ENCODE assay signal across 8 cellular contexts in the genomic region with DNA sequence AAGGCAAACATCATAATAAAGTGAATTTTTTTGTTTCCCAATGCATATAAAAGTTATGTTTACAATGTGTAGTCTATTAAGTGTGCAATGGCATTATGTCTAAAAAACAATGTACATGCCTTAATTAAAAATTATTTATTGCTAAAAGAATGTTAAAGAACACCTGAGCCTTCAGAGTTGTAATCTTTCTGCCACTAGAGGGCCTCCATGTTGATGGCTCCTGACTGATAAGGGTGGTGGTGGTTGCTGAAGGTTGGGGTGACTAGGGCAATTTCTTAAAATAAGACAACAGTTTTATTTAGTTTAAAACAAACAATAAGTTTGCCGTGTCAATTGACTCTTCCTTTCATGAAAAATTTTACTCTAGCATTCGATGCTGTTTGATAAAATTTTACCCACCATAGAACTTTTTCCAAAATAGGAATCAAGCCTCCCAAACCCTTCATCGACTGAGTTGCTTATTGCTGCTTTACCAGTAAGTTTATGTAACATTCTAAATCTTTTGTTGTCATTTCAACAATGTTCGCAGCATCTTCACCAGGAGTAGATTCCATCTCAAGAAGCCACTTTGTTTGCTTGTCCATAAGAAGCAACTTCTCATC. TPM values are rescaled to one million over a fixed set of nuclear protein-coding genes. Genes with fewer than 3 reads are reported as not detected.
DNase-seq lines count a peak whose midpoint lies in the region; ATAC-seq, FAIRE-seq and TF ChIP-seq lines count a peak whose summit lies in the region.

No MANE protein-coding gene starts in this region.

- POLR2A ChIA-PET in BJ (lab: Charles Lee) (no interaction called here), WTC11 (lab: Charles Lee) (no interaction called here)

- H3K4me1 Mint-ChIP-seq in WTC11 (peaks cover 20% of the 10 kb centered on the region), type B pancreatic cell (ENCODE audit: unreplicated experiment) (peaks cover 6% of the 10 kb centered on the region)

- peaks cover 88% of the 10 kb centered on the region for H3K79me2 ChIP-seq in hepatocyte

- no peaks in the 10 kb centered on the region for H3K9me2 ChIP-seq in hepatocyte (replicated peaks; ENCODE audit: insufficient read depth)

- no peak overlapping the region for H3K4me2 ChIP-seq in hepatocyte

- H3K4me3 Mint-ChIP-seq in WTC11 = no peak overlapping the region
- no peak overlapping the region for H3K4me3 Mint-ChIP-seq in type B pancreatic cell

- H3K36me3 Mint-ChIP-seq in WTC11 = peaks cover 8% of the 10 kb centered on the region
- H3K36me3 Mint-ChIP-seq in type B pancreatic cell = peaks cover 17% of the 10 kb centered on the region

- H3K4me3 ChIP-seq in BJ (ENCODE audit: low read depth, low read length) (no peak overlapping the region), hepatocyte (no peak overlapping the region)

- H3K27me3 ChIP-seq in BJ (ENCODE audit: control insufficient read depth, insufficient read depth, low read length) (no peaks in the 10 kb centered on the region), hepatocyte (no peaks in the 10 kb centered on the region)

- H3K9me3 Mint-ChIP-seq in WTC11 (peaks cover 17% of the 10 kb centered on the region), type B pancreatic cell (no peaks in the 10 kb centered on the region)

- peak; percentile 70 for FAIRE-seq in GM19239 (lab: Jason Lieb, UNC)

- H3K4me1 ChIP-seq in hepatocyte (ENCODE audit: insufficient read depth) = peaks cover 6% of the 10 kb centered on the region

- H3K36me3 ChIP-seq in BJ (ENCODE audit: control insufficient read depth, insufficient read depth, low read length) = no peaks in the 10 kb centered on the region
- no peaks in the 10 kb centered on the region for H3K36me3 ChIP-seq in hepatocyte (replicated peaks; ENCODE audit: insufficient read depth, low read depth)

- TF ChIP-seq CTCF in BJ (IDR thresholded peaks at IDR 0.05; ENCODE audit: insufficient read depth, low read depth, low read length) (peak; percentile 58), WTC11 (IDR thresholded peaks at IDR 0.05) (peak; percentile 50; the same call in 1 of the 2 replicates), hepatocyte (IDR thresholded peaks at IDR 0.05; ENCODE audit: poor library complexity) (peak; percentile 36), type B pancreatic cell (conservative IDR thresholded peaks at IDR 0.05) (peak; percentile 71)

- ATAC-seq in WTC11 (0 out of 2 replicates have a peak, but pooled peaks have one; percentile 46), GM19455 (IDR thresholded peaks at IDR 0.05; ENCODE audit: unreplicated experiment) (no peak), GM18505 (IDR thresholded peaks at IDR 0.05; ENCODE audit: unreplicated experiment) (no peak)

- CTCF ChIA-PET in BJ (lab: Yijun Ruan, JAX) (interaction anchor here (0.9 to 1.2 kb wide), 2 partner anchors 9 to 11 kb away, joined by 3 to 4 read pairs; no protein-coding TSS in a partner anchor), WTC11 (lab: Charles Lee) (interaction anchor here (0.8 kb wide), 2 partner anchors 10 to 82 kb away, joined by 3 read pairs; no protein-coding TSS in a partner anchor)

- 82% methylated on average over 4 of the region's 4 CpGs for WGBS in hepatocyte (ENCODE audit: low lambda C conversion rate, missing lambda C conversion rate)

- no peak overlapping the region for H2AFZ ChIP-seq in hepatocyte

- DNase-seq in BJ (ENCODE audit: low read depth) = no peak
- peak; percentile 27 for DNase-seq in GM19239 (ENCODE audit: insufficient read length, low spot score)
- no peak for DNase-seq in WTC11 (ENCODE audit: low spot score)
- DNase-seq in hepatocyte (ENCODE audit: low spot score) = no peak
- DNase-seq in type B pancreatic cell (ENCODE audit: extremely low spot score, unreplicated experiment) = no peak
- DNase-seq in NOMO-1 treated with dmso at 0.1 percent for 144 hours (lab: John Stamatoyannopoulos, UW; ENCODE audit: unreplicated experiment) = no peak

- no peak overlapping the region for H3K27ac Mint-ChIP-seq in WTC11
- H3K27ac Mint-ChIP-seq in type B pancreatic cell = no peak overlapping the region

- peaks cover 36% of the 10 kb centered on the region for H4K20me1 ChIP-seq in hepatocyte (ENCODE audit: insufficient read depth, poor library complexity, severe bottlenecking)

- H3K27ac ChIP-seq in hepatocyte = no peak overlapping the region

- H3K9me3 ChIP-seq in hepatocyte (ENCODE audit: low read depth) = no peaks in the 10 kb centered on the region

- H3K27me3 Mint-ChIP-seq in WTC11 (ENCODE audit: low read depth) = no peaks in the 10 kb centered on the region; the same call in 1 of the 2 replicates
- H3K27me3 Mint-ChIP-seq in type B pancreatic cell = no peaks in the 10 kb centered on the region

- no peak for TF ChIP-seq POLR2A in GM18505 (IDR thresholded peaks at IDR 0.05; ENCODE audit: borderline replicate concordance, extremely low read depth, insufficient read depth, insufficient read length)

TF ChIP-seq in WTC11, 78 proteins besides CTCF, POLR2A, EP300 and RAD21:
- no peak for TF ChIP-seq ATF6 (CRISPR knock-in tag; IDR thresholded peaks at IDR 0.05)
- no peak for TF ChIP-seq NFATC4 (CRISPR knock-in tag; IDR thresholded peaks at IDR 0.05)
- TF ChIP-seq ZNF423 (CRISPR knock-in tag; IDR thresholded peaks at IDR 0.05) = no peak
- TF ChIP-seq RORB (CRISPR knock-in tag; IDR thresholded peaks at IDR 0.05) = no peak
- no peak for TF ChIP-seq ZNF232 (CRISPR knock-in tag; IDR thresholded peaks at IDR 0.05)
- no peak for TF ChIP-seq ETV6 (CRISPR knock-in tag; IDR thresholded peaks at IDR 0.05)
- TF ChIP-seq, protein P1, sequence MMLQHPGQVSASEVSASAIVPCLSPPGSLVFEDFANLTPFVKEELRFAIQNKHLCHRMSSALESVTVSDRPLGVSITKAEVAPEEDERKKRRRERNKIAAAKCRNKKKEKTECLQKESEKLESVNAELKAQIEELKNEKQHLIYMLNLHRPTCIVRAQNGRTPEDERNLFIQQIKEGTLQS (CRISPR knock-in tag; conservative IDR thresholded peaks at IDR 0.05) = no peak
- TF ChIP-seq, protein P2, sequence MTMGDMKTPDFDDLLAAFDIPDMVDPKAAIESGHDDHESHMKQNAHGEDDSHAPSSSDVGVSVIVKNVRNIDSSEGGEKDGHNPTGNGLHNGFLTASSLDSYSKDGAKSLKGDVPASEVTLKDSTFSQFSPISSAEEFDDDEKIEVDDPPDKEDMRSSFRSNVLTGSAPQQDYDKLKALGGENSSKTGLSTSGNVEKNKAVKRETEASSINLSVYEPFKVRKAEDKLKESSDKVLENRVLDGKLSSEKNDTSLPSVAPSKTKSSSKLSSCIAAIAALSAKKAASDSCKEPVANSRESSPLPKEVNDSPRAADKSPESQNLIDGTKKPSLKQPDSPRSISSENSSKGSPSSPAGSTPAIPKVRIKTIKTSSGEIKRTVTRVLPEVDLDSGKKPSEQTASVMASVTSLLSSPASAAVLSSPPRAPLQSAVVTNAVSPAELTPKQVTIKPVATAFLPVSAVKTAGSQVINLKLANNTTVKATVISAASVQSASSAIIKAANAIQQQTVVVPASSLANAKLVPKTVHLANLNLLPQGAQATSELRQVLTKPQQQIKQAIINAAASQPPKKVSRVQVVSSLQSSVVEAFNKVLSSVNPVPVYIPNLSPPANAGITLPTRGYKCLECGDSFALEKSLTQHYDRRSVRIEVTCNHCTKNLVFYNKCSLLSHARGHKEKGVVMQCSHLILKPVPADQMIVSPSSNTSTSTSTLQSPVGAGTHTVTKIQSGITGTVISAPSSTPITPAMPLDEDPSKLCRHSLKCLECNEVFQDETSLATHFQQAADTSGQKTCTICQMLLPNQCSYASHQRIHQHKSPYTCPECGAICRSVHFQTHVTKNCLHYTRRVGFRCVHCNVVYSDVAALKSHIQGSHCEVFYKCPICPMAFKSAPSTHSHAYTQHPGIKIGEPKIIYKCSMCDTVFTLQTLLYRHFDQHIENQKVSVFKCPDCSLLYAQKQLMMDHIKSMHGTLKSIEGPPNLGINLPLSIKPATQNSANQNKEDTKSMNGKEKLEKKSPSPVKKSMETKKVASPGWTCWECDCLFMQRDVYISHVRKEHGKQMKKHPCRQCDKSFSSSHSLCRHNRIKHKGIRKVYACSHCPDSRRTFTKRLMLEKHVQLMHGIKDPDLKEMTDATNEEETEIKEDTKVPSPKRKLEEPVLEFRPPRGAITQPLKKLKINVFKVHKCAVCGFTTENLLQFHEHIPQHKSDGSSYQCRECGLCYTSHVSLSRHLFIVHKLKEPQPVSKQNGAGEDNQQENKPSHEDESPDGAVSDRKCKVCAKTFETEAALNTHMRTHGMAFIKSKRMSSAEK (CRISPR knock-in tag; IDR thresholded peaks at IDR 0.05; ENCODE audit: borderline replicate concordance) = no peak
- no peak for TF ChIP-seq PRRX2 (CRISPR knock-in tag; IDR thresholded peaks at IDR 0.05)
- TF ChIP-seq, protein P3, sequence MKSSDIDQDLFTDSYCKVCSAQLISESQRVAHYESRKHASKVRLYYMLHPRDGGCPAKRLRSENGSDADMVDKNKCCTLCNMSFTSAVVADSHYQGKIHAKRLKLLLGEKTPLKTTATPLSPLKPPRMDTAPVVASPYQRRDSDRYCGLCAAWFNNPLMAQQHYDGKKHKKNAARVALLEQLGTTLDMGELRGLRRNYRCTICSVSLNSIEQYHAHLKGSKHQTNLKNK (CRISPR knock-in tag; IDR thresholded peaks at IDR 0.05) = no peak
- no peak for TF ChIP-seq TCF7 (CRISPR knock-in tag; IDR thresholded peaks at IDR 0.05; ENCODE audit: low read depth)
- TF ChIP-seq TP53 (CRISPR knock-in tag; IDR thresholded peaks at IDR 0.05) = no peak
- TF ChIP-seq NFE2L1 (CRISPR knock-in tag; IDR thresholded peaks at IDR 0.05) = no peak
- no peak for TF ChIP-seq ATF1 (CRISPR knock-in tag; IDR thresholded peaks at IDR 0.05)
- TF ChIP-seq RELA (CRISPR knock-in tag; IDR thresholded peaks at IDR 0.05; ENCODE audit: borderline replicate concordance) = no peak

RNA-seq across cellular contexts. Expression of gene MAP3K2, which starts 32.3 kb away (rescaled TPM):
- polyA plus RNA-seq in BJ (2011; rRNA removed) (10.9 and 18.6 TPM in 2 replicates), hepatocyte (28.5 and 35.7 TPM in 2 replicates)
- 20.8 and 21.1 TPM in 2 replicates for polyA minus RNA-seq in BJ (2011; rRNA and poly(A)+ RNA removed)
- total RNA-seq in WTC11 (2021) (26.9 to 31.7 TPM (median 31.3 TPM) in 3 replicates), hepatocyte (42.9 and 52.5 TPM in 2 replicates), type B pancreatic cell (ENCODE audit: low replicate concordance) (30.8 and 34.5 TPM in 2 replicates)
